Comparison of ENCODE assay signal across 27 cellular contexts in genomic region chr4:101785476-101785875, GRCh38. TPM values are rescaled to one million over a fixed set of nuclear protein-coding genes. Genes with fewer than 3 reads are reported as not detected.
DNase-seq lines count a peak whose midpoint lies in the region; ATAC-seq, FAIRE-seq and TF ChIP-seq lines count a peak whose summit lies in the region.
"Had no signal": no experiment of that assay in that cellular context is flagged by ENCODE, and none has a peak within 500 bp of the region (broad histone marks: within the 10 kb centered on the region; RNA-seq: fewer than 3 reads in every experiment).

No MANE protein-coding gene starts in this region.

- RAD21 ChIA-PET in GM12878 (lab: Charles Lee; ENCODE audit: unreplicated experiment) = no interaction called here

- H3K9me3 Mint-ChIP-seq in activated CD4-positive, alpha-beta memory T cell treated with anti-CD3 and anti-CD28 coated beads, Interleukin-2, amount 10 ng/mL, durations not matched to agents 7 days and 5 days = peaks cover 2% of the 10 kb centered on the region
- H3K9me3 Mint-ChIP-seq in activated CD4-positive, alpha-beta memory T cell treated with anti-CD3 and anti-CD28 coated beads for 36 hours = no peaks in the 10 kb centered on the region
- peaks cover 3% of the 10 kb centered on the region for H3K9me3 Mint-ChIP-seq in stimulated activated memory B cell treated with anti-CD40 and anti-IgM and Interleukin-4, amounts not matched to agents 10 μg/mL and 1 μg/mL and 100 μg/mL, for 72 hours
- H3K9me3 Mint-ChIP-seq: activated naive CD4-positive, alpha-beta T cell treated with anti-CD3 and anti-CD28 coated beads, Interleukin-2, amount 50 U/mL, for 24 hours had no signal

- H3K4me3 ChIP-seq in GM12878 = no peak overlapping the region
- H3K4me3 ChIP-seq: BLaER1, ovary had no signal

- no peak for TF ChIP-seq EP300 in GM12878 (IDR thresholded peaks at IDR 0.05; ENCODE audit: borderline replicate concordance in 1 of 2, control insufficient read depth in 1 of 2, low read depth in 2 of 2, low read length in 2 of 2)

- ATAC-seq in GM12878 (no peak), HG03097 (IDR thresholded peaks at IDR 0.05; ENCODE audit: low FRiP score, unreplicated experiment) (no peak), GM21515 (IDR thresholded peaks at IDR 0.05; ENCODE audit: unreplicated experiment) (no peak)
- no peak for ATAC-seq in stimulated activated memory B cell treated with anti-CD40 and anti-IgM and Interleukin-4, amounts not matched to agents 10 μg/mL and 1 μg/mL and 100 μg/mL, for 72 hours
- ATAC-seq: effector memory CD8-positive, alpha-beta T cell; naive thymus-derived CD4-positive, alpha-beta T cell; right cardiac atrium had no signal

- WGBS in GM12878 (ENCODE audit: insufficient coverage, insufficient replicate concordance, low lambda C conversion rate, missing lambda C conversion rate) = 56% methylated on average over 1 of the region's 1 CpG

- H3K4me3 Mint-ChIP-seq in activated CD4-positive, alpha-beta memory T cell treated with anti-CD3 and anti-CD28 coated beads, Interleukin-2, amount 10 ng/mL, durations not matched to agents 7 days and 5 days = no peak overlapping the region
- H3K4me3 Mint-ChIP-seq in activated CD4-positive, alpha-beta memory T cell treated with anti-CD3 and anti-CD28 coated beads for 36 hours = no peak overlapping the region
- no peak overlapping the region for H3K4me3 Mint-ChIP-seq in stimulated activated memory B cell treated with anti-CD40 and anti-IgM and Interleukin-4, amounts not matched to agents 10 μg/mL and 1 μg/mL and 100 μg/mL, for 72 hours
- H3K4me3 Mint-ChIP-seq: activated naive CD4-positive, alpha-beta T cell treated with anti-CD3 and anti-CD28 coated beads, Interleukin-2, amount 50 U/mL, for 24 hours; activated T-cell treated with anti-CD3 and anti-CD28 coated beads, Interleukin-2, amount 50 U/mL, for 24 hours; effector memory CD8-positive, alpha-beta T cell had no signal

- no peaks in the 10 kb centered on the region for H3K79me2 ChIP-seq in GM12878 (ENCODE audit: control insufficient read depth, insufficient read depth, low read length)

- no peak for TF ChIP-seq POLR2A in GM12878 (IDR thresholded peaks at IDR 0.05; ENCODE audit: low read depth, low read length)

- SMC1A ChIA-PET in GM12878 (lab: Charles Lee; ENCODE audit: uncharacterized antibody, unreplicated experiment) = interaction anchor here (0.8 kb wide), 1 partner anchor 32 kb away, joined by 4 read pairs; no protein-coding TSS in a partner anchor

- H3K36me3 Mint-ChIP-seq in activated CD4-positive, alpha-beta memory T cell treated with anti-CD3 and anti-CD28 coated beads, Interleukin-2, amount 10 ng/mL, durations not matched to agents 7 days and 5 days (ENCODE audit: low read depth) = no peaks in the 10 kb centered on the region
- no peaks in the 10 kb centered on the region for H3K36me3 Mint-ChIP-seq in activated CD4-positive, alpha-beta memory T cell treated with anti-CD3 and anti-CD28 coated beads for 36 hours
- peaks cover 6% of the 10 kb centered on the region for H3K36me3 Mint-ChIP-seq in stimulated activated memory B cell treated with anti-CD40 and anti-IgM and Interleukin-4, amounts not matched to agents 10 μg/mL and 1 μg/mL and 100 μg/mL, for 72 hours
- H3K36me3 Mint-ChIP-seq: activated naive CD4-positive, alpha-beta T cell treated with anti-CD3 and anti-CD28 coated beads, Interleukin-2, amount 50 U/mL, for 24 hours had no signal

- POLR2A ChIA-PET in activated CD4-positive, alpha-beta memory T cell treated with anti-CD3 and anti-CD28 coated beads, Interleukin-2, amount 10 ng/mL, durations not matched to agents 7 days and 5 days (lab: Charles Lee) = no interaction called here
- POLR2A ChIA-PET in activated CD4-positive, alpha-beta memory T cell treated with anti-CD3 and anti-CD28 coated beads for 36 hours (lab: Charles Lee) = no interaction called here
- POLR2A ChIA-PET in GM12878 (lab: Charles Lee) = no interaction called here

- H3K36me3 ChIP-seq in GM12878 (ENCODE audit: control insufficient read depth in 2 of 2, insufficient read depth in 2 of 2, low read length in 1 of 2) = no peaks in the 10 kb centered on the region
- H3K36me3 ChIP-seq: BLaER1, ovary had no signal

- intact Hi-C loops in activated CD4-positive, alpha-beta memory T cell treated with anti-CD3 and anti-CD28 coated beads for 36 hours (cut with micrococcal nuclease) = no loop called here
- intact Hi-C loops in GM12878 (cut with micrococcal nuclease; ENCODE audit: unreplicated experiment) = no loop called here

- H3K4me1 ChIP-seq in GM12878 (ENCODE audit: control insufficient read depth, insufficient read depth, low read length) = no peaks in the 10 kb centered on the region

- BruUV-seq in GM12878 (replicated peaks; lab: Mats Ljungman, UMichigan) = no TSS peak

- no peak for TF ChIP-seq CTCF in GM12878 (IDR thresholded peaks at IDR 0.05 in 2 of 3, conservative IDR thresholded peaks at IDR 0.05 in 1 of 3; ENCODE audit: control insufficient read depth in 2 of 3, extremely low read depth in 1 of 3, insufficient read depth in 1 of 3, low read depth in 3 of 3, low read length in 3 of 3)

- peak overlapping the region; percentile 23 for H3K27ac Mint-ChIP-seq in activated CD4-positive, alpha-beta memory T cell treated with anti-CD3 and anti-CD28 coated beads, Interleukin-2, amount 10 ng/mL, durations not matched to agents 7 days and 5 days
- H3K27ac Mint-ChIP-seq in activated CD4-positive, alpha-beta memory T cell treated with anti-CD3 and anti-CD28 coated beads for 36 hours = no peak overlapping the region
- H3K27ac Mint-ChIP-seq in stimulated activated memory B cell treated with anti-CD40 and anti-IgM and Interleukin-4, amounts not matched to agents 10 μg/mL and 1 μg/mL and 100 μg/mL, for 72 hours = peak overlapping the region; percentile 80
- H3K27ac Mint-ChIP-seq: activated naive CD4-positive, alpha-beta T cell treated with anti-CD3 and anti-CD28 coated beads, Interleukin-2, amount 50 U/mL, for 24 hours; activated T-cell treated with anti-CD3 and anti-CD28 coated beads, Interleukin-2, amount 50 U/mL, for 24 hours; effector memory CD8-positive, alpha-beta T cell; naive thymus-derived CD4-positive, alpha-beta T cell had no signal

- H3K27ac ChIP-seq in GM12878 (ENCODE audit: control insufficient read depth, insufficient read depth) = no peak overlapping the region
- H3K27ac ChIP-seq: BLaER1, ovary, RWPE1 had no signal

- peaks cover 12% of the 10 kb centered on the region for H3K27me3 Mint-ChIP-seq in activated CD4-positive, alpha-beta memory T cell treated with anti-CD3 and anti-CD28 coated beads, Interleukin-2, amount 10 ng/mL, durations not matched to agents 7 days and 5 days
- peaks cover 25% of the 10 kb centered on the region for H3K27me3 Mint-ChIP-seq in activated CD4-positive, alpha-beta memory T cell treated with anti-CD3 and anti-CD28 coated beads for 36 hours
- H3K27me3 Mint-ChIP-seq in stimulated activated memory B cell treated with anti-CD40 and anti-IgM and Interleukin-4, amounts not matched to agents 10 μg/mL and 1 μg/mL and 100 μg/mL, for 72 hours = no peaks in the 10 kb centered on the region

- in situ Hi-C loops in GM12878 (cut with MboI) = no loop called here

- CTCF ChIA-PET in activated CD4-positive, alpha-beta memory T cell treated with anti-CD3 and anti-CD28 coated beads, Interleukin-2, amount 10 ng/mL, durations not matched to agents 7 days and 5 days (lab: Charles Lee) = no interaction called here
- CTCF ChIA-PET in activated CD4-positive, alpha-beta memory T cell treated with anti-CD3 and anti-CD28 coated beads for 36 hours (lab: Charles Lee) = no interaction called here
- CTCF ChIA-PET in GM12878 (lab: Yijun Ruan, JAX) = no interaction called here

- no peaks in the 10 kb centered on the region; a peak in 1 of 4 replicates for H3K27me3 ChIP-seq in GM12878 (replicated peaks in 1 of 2; ENCODE audit: control insufficient read depth in 2 of 2, insufficient read depth in 2 of 2, low read length in 1 of 2)
- H3K27me3 ChIP-seq: BLaER1, ovary had no signal

- no peak overlapping the region for H2AFZ ChIP-seq in GM12878 (ENCODE audit: control insufficient read depth, low read depth, low read length)

- H3K4me2 ChIP-seq in GM12878 (ENCODE audit: control insufficient read depth, insufficient read depth) = no peak overlapping the region
- H3K4me2 ChIP-seq: BLaER1, SK-N-SH had no signal

- DNase-seq in activated CD4-positive, alpha-beta memory T cell treated with anti-CD3 and anti-CD28 coated beads, Interleukin-2, amount 10 ng/mL, durations not matched to agents 7 days and 5 days = no peak
- DNase-seq in activated CD4-positive, alpha-beta memory T cell treated with anti-CD3 and anti-CD28 coated beads for 36 hours = no peak
- DNase-seq in MV-4-11 (lab: John Stamatoyannopoulos, UW) (peak; percentile 55), GM12878 (ENCODE audit: low read depth, low spot score) (no peak), UCSD-AML1 (lab: John Stamatoyannopoulos, UW; ENCODE audit: unreplicated experiment) (no peak)
- DNase-seq: activated CD4-positive, alpha-beta T cell treated with anti-CD3 and anti-CD28 coated beads, Interleukin-2, amount 50 U/mL, for 4 hours; activated T-cell treated with anti-CD3 and anti-CD28 coated beads, Interleukin-2, amount 50 U/mL, for 24 hours; cerebellar nuclear complex; effector memory CD8-positive, alpha-beta T cell; GOT3; mesenchymal stem cell; naive thymus-derived CD4-positive, alpha-beta T cell; NCI-H1105 treated with DMSO at 0.1 percent for 48 hours; NCI-H510A treated with DMSO at 0.1 percent for 48 hours; ovary; right cardiac atrium; SK-N-SH; stimulated activated CD8-positive, alpha-beta memory T cell treated with anti-CD3 and anti-CD28 coated beads, Interleukin-4, amount 100 ng/mL, for 48 hours had no signal

- no peaks in the 10 kb centered on the region for H3K9me3 ChIP-seq in GM12878 (replicated peaks; ENCODE audit: control insufficient read depth, insufficient read depth, low read length)
- H3K9me3 ChIP-seq: ovary, SK-N-SH had no signal

- no peak for FAIRE-seq in GM12878 (lab: Jason Lieb, UNC)
- FAIRE-seq: D721Med, urothelium cell line had no signal

- no peak for TF ChIP-seq RAD21 in GM12878 (IDR thresholded peaks at IDR 0.05; ENCODE audit: insufficient read depth, low read depth, low read length)

- peaks cover 27% of the 10 kb centered on the region for H3K4me1 Mint-ChIP-seq in activated CD4-positive, alpha-beta memory T cell treated with anti-CD3 and anti-CD28 coated beads, Interleukin-2, amount 10 ng/mL, durations not matched to agents 7 days and 5 days
- peaks cover 5% of the 10 kb centered on the region for H3K4me1 Mint-ChIP-seq in activated CD4-positive, alpha-beta memory T cell treated with anti-CD3 and anti-CD28 coated beads for 36 hours (ENCODE audit: low read depth)
- peaks cover 44% of the 10 kb centered on the region for H3K4me1 Mint-ChIP-seq in stimulated activated memory B cell treated with anti-CD40 and anti-IgM and Interleukin-4, amounts not matched to agents 10 μg/mL and 1 μg/mL and 100 μg/mL, for 72 hours

- H4K20me1 ChIP-seq in GM12878 (ENCODE audit: control insufficient read depth, insufficient read depth) = no peaks in the 10 kb centered on the region
- H4K20me1 ChIP-seq: BLaER1 had no signal

- no peak overlapping the region for H3K9ac ChIP-seq in GM12878 (ENCODE audit: control insufficient read depth, insufficient read depth, low read length)
- H3K9ac ChIP-seq: BLaER1, SK-N-SH had no signal

RNA-seq across cellular contexts. Expression of gene BANK1, which starts 5.1 kb away (rescaled TPM):
- total RNA-seq in activated CD4-positive, alpha-beta memory T cell treated with anti-CD3 and anti-CD28 coated beads, Interleukin-2, amount 10 ng/mL, durations not matched to agents 7 days and 5 days = under 1 TPM; 0.33 to 0.68 TPM
- total RNA-seq in activated CD4-positive, alpha-beta memory T cell treated with anti-CD3 and anti-CD28 coated beads for 36 hours = not detected
- total RNA-seq in GM12878 (2013; cell fraction: nucleolus; rRNA removed) = 1.9 and 2.2 TPM in 2 replicates
- total RNA-seq in GM12878 (2014; rRNA removed) (0.17 and 0.44 TPM in 2 replicates), GM12878 (2014; rRNA removed; fragmentation: Illumina TruSeq; extraction: Trizol) (0.32 and 0.40 TPM in 2 replicates), GM12878 (2021) (0.37 and 0.44 TPM in 2 replicates)
- 0.42 TPM for polyA plus RNA-seq in GM12878 (2011; ENCODE audit: low read depth)
- polyA plus RNA-seq in GM12878 (2011; rRNA removed) (2.1 and 2.5 TPM in 2 replicates), GM12878 (2014; fragmentation: Illumina TruSeq; extraction: Trizol) (0.44 and 0.78 TPM in 2 replicates), GM12878 (2014; fragmentation: Nextera tagmentation; extraction: Ambion mirVana) (under 1 TPM; 0.22 to 0.35 TPM), GM12878 (2014; rRNA removed) (0.13 and 0.44 TPM in 2 replicates), GM12878 (2016; fragmentation: Nextera tagmentation; extraction: Ambion mirVana) (under 1 TPM; 0.50 to 0.84 TPM)
- 0.58 and 1.4 TPM in 2 replicates for polyA plus RNA-seq in GM12878 (2011; cell fraction: cytosol; rRNA removed)
- polyA plus RNA-seq in GM12878 (2011; cell fraction: nucleus; rRNA removed) = 2.2 and 3.1 TPM in 2 replicates
- polyA plus RNA-seq in GM12878 (2012) = 0.67 and 0.80 TPM in 2 replicates
- 0.21 and 1.2 TPM in 2 replicates for polyA minus RNA-seq in GM12878 (2011; rRNA and poly(A)+ RNA removed)
- 1.2 TPM in 1 of 2 replicates, not detected in the other for polyA minus RNA-seq in GM12878 (2011; cell fraction: cytosol; rRNA and poly(A)+ RNA removed)
- 1.3 and 3.0 TPM in 2 replicates for polyA minus RNA-seq in GM12878 (2011; cell fraction: nucleus; rRNA and poly(A)+ RNA removed)
- total RNA-seq: A673 had no signal
- polyA plus RNA-seq: SK-N-SH had no signal
